ENCODE assay signal across 1 cellular context in genomic region chr1:155251566-155251965, GRCh38.
TF ChIP-seq lines count a peak whose summit lies in the region.

No MANE protein-coding gene starts in this region.

TF ChIP-seq in H1, 55 proteins besides CTCF, POLR2A, EP300 and RAD21:
- TF ChIP-seq SIX5 (IDR thresholded peaks at IDR 0.05; ENCODE audit: low read depth, low read length) (no peak), GABPA (IDR thresholded peaks at IDR 0.05; ENCODE audit: borderline replicate concordance, insufficient read depth, low read length) (no peak), USF2 (IDR thresholded peaks at IDR 0.05; ENCODE audit: low read length) (no peak), TAF7 (optimal IDR thresholded peaks at IDR 0.05; ENCODE audit: borderline replicate concordance, low read depth, low read length) (no peak), KDM5A (IDR thresholded peaks at IDR 0.05; ENCODE audit: low read length) (no peak), HDAC2 (IDR thresholded peaks at IDR 0.05; ENCODE audit: borderline replicate concordance in 1 of 2, low read depth in 2 of 2, low read length in 2 of 2) (no peak), CHD7 (IDR thresholded peaks at IDR 0.05; ENCODE audit: insufficient replicate concordance, low read length) (no peak), GTF2F1 (IDR thresholded peaks at IDR 0.05; ENCODE audit: borderline replicate concordance, low read depth, low read length) (no peak), CHD2 (IDR thresholded peaks at IDR 0.05; ENCODE audit: low read length) (no peak)
TF ChIP-seq in H1: peak in this region for 0.
